ENCODE assay signal across 19 cellular contexts in genomic region chr9:123361086-123361730, GRCh38. TPM values are rescaled to one million over a fixed set of nuclear protein-coding genes. Genes with fewer than 3 reads are reported as not detected.
DNase-seq lines count a peak whose midpoint lies in the region; ATAC-seq and TF ChIP-seq lines count a peak whose summit lies in the region.
"Had no signal": no experiment of that assay in that cellular context is flagged by ENCODE, and none has a peak within 500 bp of the region (broad histone marks: within the 10 kb centered on the region; RNA-seq: fewer than 3 reads in every experiment).

No MANE protein-coding gene starts in this region.

- no peaks in the 10 kb centered on the region for H3K9me3 Mint-ChIP-seq in progenitor cell of endocrine pancreas (ENCODE audit: low read depth)
- H3K9me3 Mint-ChIP-seq: activated CD4-positive, alpha-beta T cell treated with anti-CD3 and anti-CD28 coated beads, Interleukin-2, amount 10 ng/mL, durations not matched to agents 24 days and 14 days; activated naive CD8-positive, alpha-beta T cell treated with anti-CD3 and anti-CD28 coated beads, Interleukin-2, amount 10 ng/mL, durations not matched to agents 7 days and 5 days; activated T-helper 17 cell treated with anti-CD3 and anti-CD28 coated beads, Interleukin-2, amount 50 U/mL, for 72 hours; CD8-positive, alpha-beta T cell had no signal

- H3K4me3 ChIP-seq in H7 (ENCODE audit: insufficient read depth, low read depth, low read length) = no peak overlapping the region

- peaks cover 9% of the 10 kb centered on the region for H3K4me1 Mint-ChIP-seq in T-helper 17 cell
- H3K4me1 Mint-ChIP-seq in progenitor cell of endocrine pancreas (ENCODE audit: low read depth) = peaks cover 39% of the 10 kb centered on the region

- H3K27me3 Mint-ChIP-seq in T-helper 17 cell (peaks cover 18% of the 10 kb centered on the region), progenitor cell of endocrine pancreas (peaks cover 5% of the 10 kb centered on the region)

- intact Hi-C loops in left colon (cut with DNase I, micrococcal nuclease) = no loop called here

- peak overlapping the region; percentile 21 for H3K4me3 Mint-ChIP-seq in T-helper 17 cell
- no peak overlapping the region for H3K4me3 Mint-ChIP-seq in progenitor cell of endocrine pancreas (ENCODE audit: low read depth)
- H3K4me3 Mint-ChIP-seq: activated CD4-positive, alpha-beta T cell treated with anti-CD3 and anti-CD28 coated beads, Interleukin-2, amount 10 ng/mL, durations not matched to agents 24 days and 14 days; activated naive CD8-positive, alpha-beta T cell treated with anti-CD3 and anti-CD28 coated beads, Interleukin-2, amount 10 ng/mL, durations not matched to agents 7 days and 5 days; activated T-helper 17 cell treated with anti-CD3 and anti-CD28 coated beads, Interleukin-2, amount 50 U/mL, for 72 hours; CD8-positive, alpha-beta T cell had no signal

- no peaks in the 10 kb centered on the region for H3K36me3 ChIP-seq in H7 (replicated peaks; ENCODE audit: control insufficient read depth, insufficient read depth, low read length)
- H3K36me3 ChIP-seq: brain microvascular endothelial cell had no signal

- H3K9me3 ChIP-seq in T-helper 17 cell (ENCODE audit: control insufficient read depth, low read length, poor library complexity, severe bottlenecking) = no peaks in the 10 kb centered on the region

- H3K36me3 Mint-ChIP-seq in T-helper 17 cell (ENCODE audit: low read depth) (no peaks in the 10 kb centered on the region), progenitor cell of endocrine pancreas (ENCODE audit: insufficient read depth) (peaks cover 2% of the 10 kb centered on the region)
- H3K36me3 Mint-ChIP-seq: activated naive CD8-positive, alpha-beta T cell treated with anti-CD3 and anti-CD28 coated beads, Interleukin-2, amount 10 ng/mL, durations not matched to agents 7 days and 5 days; CD8-positive, alpha-beta T cell had no signal

- DNase-seq in H7 (peak; percentile 62), T-helper 17 cell (no peak), left colon (peak in 1 of 2 donors; percentile 60), progenitor cell of endocrine pancreas (ENCODE audit: low spot score, unreplicated experiment) (no peak), NCI-H187 (lab: John Stamatoyannopoulos, UW) (no peak), nucleus accumbens (lab: John Stamatoyannopoulos, UW) (no peak), DMS79 treated with DMSO at 0.1 percent for 48 hours (lab: John Stamatoyannopoulos, UW) (no peak), SW 1271 (lab: John Stamatoyannopoulos, UW) (no peak)
- DNase-seq: activated CD4-positive, alpha-beta T cell treated with anti-CD3 and anti-CD28 coated beads, Interleukin-2, amount 10 ng/mL, durations not matched to agents 24 days and 14 days; activated naive CD8-positive, alpha-beta T cell treated with anti-CD3 and anti-CD28 coated beads, Interleukin-2, amount 10 ng/mL, durations not matched to agents 7 days and 5 days; brain microvascular endothelial cell; CD8-positive, alpha-beta T cell; left ventricle myocardium superior; NCI-H1105 treated with DMSO at 0.1 percent for 48 hours; NCI-H510A treated with DMSO at 0.1 percent for 48 hours had no signal

- TF ChIP-seq CTCF in progenitor cell of endocrine pancreas (IDR thresholded peaks at IDR 0.05; ENCODE audit: unreplicated experiment) = no peak

- ATAC-seq in T-helper 17 cell (no peak), left colon (peak; percentile 65)
- ATAC-seq: activated T-helper 17 cell treated with anti-CD3 and anti-CD28 coated beads, Interleukin-2, amount 50 U/mL, for 72 hours; CD8-positive, alpha-beta T cell; left ventricle myocardium superior; right cardiac atrium had no signal

- H3K27me3 ChIP-seq in H7 (ENCODE audit: control insufficient read depth, insufficient read depth, low read length) = peaks cover 2% of the 10 kb centered on the region; the same call in 1 of the 2 replicates

- no peak overlapping the region for H3K27ac Mint-ChIP-seq in T-helper 17 cell
- peak overlapping the region; percentile 62 for H3K27ac Mint-ChIP-seq in progenitor cell of endocrine pancreas
- H3K27ac Mint-ChIP-seq: activated CD4-positive, alpha-beta T cell treated with anti-CD3 and anti-CD28 coated beads, Interleukin-2, amount 10 ng/mL, durations not matched to agents 24 days and 14 days; activated naive CD8-positive, alpha-beta T cell treated with anti-CD3 and anti-CD28 coated beads, Interleukin-2, amount 10 ng/mL, durations not matched to agents 7 days and 5 days; activated T-helper 17 cell treated with anti-CD3 and anti-CD28 coated beads, Interleukin-2, amount 50 U/mL, for 72 hours; CD8-positive, alpha-beta T cell had no signal

RNA-seq across cellular contexts. Expression of gene CRB2, which starts 5.2 kb away (rescaled TPM):
- total RNA-seq in H7 (2014; rRNA removed; shearing (Covaris generic)) = 1.6 and 1.7 TPM in 2 replicates
- total RNA-seq in T-helper 17 cell = not detected
- total RNA-seq in left colon = 1 to 10 TPM in 1 of 2 donors, under 1 TPM in 1; 0.92 to 1.1 TPM
- 7.1 and 8.4 TPM in 2 replicates for total RNA-seq in progenitor cell of endocrine pancreas
- total RNA-seq: activated CD4-positive, alpha-beta T cell treated with anti-CD3 and anti-CD28 coated beads, Interleukin-2, amount 10 ng/mL, durations not matched to agents 24 days and 14 days; activated naive CD8-positive, alpha-beta T cell treated with anti-CD3 and anti-CD28 coated beads, Interleukin-2, amount 10 ng/mL, durations not matched to agents 7 days and 5 days; CD8-positive, alpha-beta T cell; H4; osteocyte had no signal
